13 cellular contexts compared by ENCODE assay signal in genomic region chr2:189557373-189557772, GRCh38.
"Had no signal": no experiment of that assay in that cellular context is flagged by ENCODE, and none has a peak within 500 bp of the region (broad histone marks: within the 10 kb centered on the region; RNA-seq: fewer than 3 reads in every experiment).

No MANE protein-coding gene starts in this region.

- H3K27ac ChIP-seq: esophagus muscularis mucosa had no signal

- H3K27me3 ChIP-seq: body of pancreas, esophagus muscularis mucosa, spleen had no signal

- H3K9me3 ChIP-seq: body of pancreas, esophagus muscularis mucosa, spleen had no signal

- ATAC-seq: body of pancreas; left ventricle myocardium superior; right cardiac atrium; stimulated activated memory B cell treated with anti-CD40 and anti-IgM and Interleukin-4, amounts not matched to agents 10 μg/mL and 1 μg/mL and 100 μg/mL, for 72 hours had no signal

- DNase-seq: activated CD4-positive, alpha-beta T cell treated with anti-CD3 and anti-CD28 coated beads for 4 hours; activated naive CD4-positive, alpha-beta T cell treated with Interleukin-2 at 50 U/mL for 16 hours; body of pancreas; endodermal cell; glutamatergic neuron; left ventricle myocardium superior; posterior cingulate gyrus; right cardiac atrium; spleen; stimulated activated CD4-positive, alpha-beta T cell treated with anti-CD3 and anti-CD28 coated beads, Interleukin-1b, Interleukin-23, amount 100 ng/mL, for 48 hours; T1000 had no signal

- H3K4me3 ChIP-seq: body of pancreas, esophagus muscularis mucosa, spleen had no signal
